1 cellular context compared by ENCODE assay signal in the genomic region with DNA sequence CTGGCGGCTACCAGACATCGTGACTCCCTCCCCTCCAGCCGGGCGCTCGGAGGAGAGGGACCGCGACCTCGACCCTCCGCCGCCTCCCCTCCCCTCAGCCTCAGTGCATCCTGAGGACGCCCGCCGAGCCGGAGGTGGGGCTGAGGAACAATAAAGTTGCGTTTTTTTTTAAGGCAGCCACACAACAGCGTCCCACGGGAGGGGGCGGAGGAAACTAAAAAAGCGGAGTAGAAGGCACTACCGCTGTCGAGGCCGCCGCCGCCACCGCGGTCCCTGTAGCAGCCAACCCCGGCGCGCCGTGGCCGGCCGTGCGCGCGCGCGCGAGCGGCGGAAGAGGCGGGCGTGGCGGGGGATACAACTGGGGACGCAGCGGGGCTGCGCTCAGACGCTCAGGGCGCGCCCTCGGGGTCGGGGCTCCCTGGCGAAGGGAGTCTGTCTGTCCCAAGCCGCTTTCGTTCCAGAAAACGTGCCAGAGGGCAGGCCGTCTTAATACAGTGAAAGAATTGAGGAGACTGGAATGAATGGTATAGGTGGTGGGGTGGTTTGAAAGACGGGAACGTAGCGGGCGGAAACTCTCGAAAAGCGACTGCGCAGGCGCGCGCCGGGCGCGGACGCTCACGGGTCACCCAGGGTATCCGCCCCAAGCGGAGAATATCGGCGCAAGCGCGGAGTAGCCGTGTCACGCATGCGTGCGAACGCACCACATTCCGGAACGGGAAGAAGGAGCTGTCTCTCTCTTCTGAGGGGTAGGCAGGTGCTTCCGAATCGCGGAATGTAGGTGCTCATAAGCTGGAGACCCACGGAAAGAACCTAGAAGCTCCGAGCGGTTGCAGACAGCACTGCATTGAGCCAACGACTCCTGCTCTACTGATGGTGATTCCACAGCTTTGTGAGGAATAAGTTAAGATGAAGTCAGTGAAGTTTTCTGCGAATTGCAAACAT.
TF ChIP-seq lines count a peak whose summit lies in the region.

Gene COP1 (minus strand): TSS at position 326 of the 942 bp plus-strand sequence. CDS start 308 bp downstream, at position 18.

TF ChIP-seq in K562, 482 proteins besides CTCF, POLR2A, EP300 and RAD21 (continued from another document and continues in another):
- TF ChIP-seq ZMIZ1 (IDR thresholded peaks at IDR 0.05; ENCODE audit: low read depth in 2 of 2, low read length in 2 of 2) (peak in 1 of 2 experiments; percentile 21; a peak in 1 of 4 replicates), SETDB1 (IDR thresholded peaks at IDR 0.05; ENCODE audit: low read length) (peak; percentile 92), ZNF436 (CRISPR knock-in tag; IDR thresholded peaks at IDR 0.05) (no peak), ZNF695 (CRISPR knock-in tag; IDR thresholded peaks at IDR 0.05) (no peak), HNRNPH1 (optimal IDR thresholded peaks at IDR 0.05; ENCODE audit: low read depth, low read length) (no peak), RERE (CRISPR knock-in tag; IDR thresholded peaks at IDR 0.05; ENCODE audit: borderline replicate concordance) (no peak), ZNF444 (CRISPR knock-in tag; IDR thresholded peaks at IDR 0.05) (no peak), MBD2 (IDR thresholded peaks at IDR 0.05; ENCODE audit: borderline replicate concordance, low read depth) (peak; percentile 49; the same call in 1 of the 2 replicates), ZNF507 (tag; conservative IDR thresholded peaks at IDR 0.05) (no peak), ZBTB7A (IDR thresholded peaks at IDR 0.05; ENCODE audit: borderline replicate concordance, control insufficient read depth, low read depth, low read length) (peak; percentile 41; the same call in 1 of the 2 replicates), IRF2 (CRISPR knock-in tag; IDR thresholded peaks at IDR 0.05) (no peak), ESRRA (IDR thresholded peaks at IDR 0.05; ENCODE audit: borderline replicate concordance, low read depth) (peak; percentile 52; the same call in 1 of the 2 replicates), ZNF408 (CRISPR knock-in tag; IDR thresholded peaks at IDR 0.05; ENCODE audit: low read depth) (no peak), LARP7 (IDR thresholded peaks at IDR 0.05) (no peak), SMARCE1 (IDR thresholded peaks at IDR 0.05) (peak; percentile 62; the same call in 1 of the 2 replicates), TARDBP (IDR thresholded peaks at IDR 0.05) (peak; percentile 77)
- TF ChIP-seq, protein P1, sequence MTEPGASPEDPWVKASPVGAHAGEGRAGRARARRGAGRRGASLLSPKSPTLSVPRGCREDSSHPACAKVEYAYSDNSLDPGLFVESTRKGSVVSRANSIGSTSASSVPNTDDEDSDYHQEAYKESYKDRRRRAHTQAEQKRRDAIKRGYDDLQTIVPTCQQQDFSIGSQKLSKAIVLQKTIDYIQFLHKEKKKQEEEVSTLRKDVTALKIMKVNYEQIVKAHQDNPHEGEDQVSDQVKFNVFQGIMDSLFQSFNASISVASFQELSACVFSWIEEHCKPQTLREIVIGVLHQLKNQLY (CRISPR knock-in tag; conservative IDR thresholded peaks at IDR 0.05), result no peak
- TF ChIP-seq, protein P2, sequence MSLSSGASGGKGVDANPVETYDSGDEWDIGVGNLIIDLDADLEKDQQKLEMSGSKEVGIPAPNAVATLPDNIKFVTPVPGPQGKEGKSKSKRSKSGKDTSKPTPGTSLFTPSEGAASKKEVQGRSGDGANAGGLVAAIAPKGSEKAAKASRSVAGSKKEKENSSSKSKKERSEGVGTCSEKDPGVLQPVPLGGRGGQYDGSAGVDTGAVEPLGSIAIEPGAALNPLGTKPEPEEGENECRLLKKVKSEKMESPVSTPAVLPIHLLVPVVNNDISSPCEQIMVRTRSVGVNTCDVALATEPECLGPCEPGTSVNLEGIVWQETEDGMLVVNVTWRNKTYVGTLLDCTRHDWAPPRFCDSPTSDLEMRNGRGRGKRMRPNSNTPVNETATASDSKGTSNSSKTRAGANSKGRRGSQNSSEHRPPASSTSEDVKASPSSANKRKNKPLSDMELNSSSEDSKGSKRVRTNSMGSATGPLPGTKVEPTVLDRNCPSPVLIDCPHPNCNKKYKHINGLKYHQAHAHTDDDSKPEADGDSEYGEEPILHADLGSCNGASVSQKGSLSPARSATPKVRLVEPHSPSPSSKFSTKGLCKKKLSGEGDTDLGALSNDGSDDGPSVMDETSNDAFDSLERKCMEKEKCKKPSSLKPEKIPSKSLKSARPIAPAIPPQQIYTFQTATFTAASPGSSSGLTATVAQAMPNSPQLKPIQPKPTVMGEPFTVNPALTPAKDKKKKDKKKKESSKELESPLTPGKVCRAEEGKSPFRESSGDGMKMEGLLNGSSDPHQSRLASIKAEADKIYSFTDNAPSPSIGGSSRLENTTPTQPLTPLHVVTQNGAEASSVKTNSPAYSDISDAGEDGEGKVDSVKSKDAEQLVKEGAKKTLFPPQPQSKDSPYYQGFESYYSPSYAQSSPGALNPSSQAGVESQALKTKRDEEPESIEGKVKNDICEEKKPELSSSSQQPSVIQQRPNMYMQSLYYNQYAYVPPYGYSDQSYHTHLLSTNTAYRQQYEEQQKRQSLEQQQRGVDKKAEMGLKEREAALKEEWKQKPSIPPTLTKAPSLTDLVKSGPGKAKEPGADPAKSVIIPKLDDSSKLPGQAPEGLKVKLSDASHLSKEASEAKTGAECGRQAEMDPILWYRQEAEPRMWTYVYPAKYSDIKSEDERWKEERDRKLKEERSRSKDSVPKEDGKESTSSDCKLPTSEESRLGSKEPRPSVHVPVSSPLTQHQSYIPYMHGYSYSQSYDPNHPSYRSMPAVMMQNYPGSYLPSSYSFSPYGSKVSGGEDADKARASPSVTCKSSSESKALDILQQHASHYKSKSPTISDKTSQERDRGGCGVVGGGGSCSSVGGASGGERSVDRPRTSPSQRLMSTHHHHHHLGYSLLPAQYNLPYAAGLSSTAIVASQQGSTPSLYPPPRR (CRISPR knock-in tag; IDR thresholded peaks at IDR 0.05; ENCODE audit: borderline replicate concordance), result no peak
- TF ChIP-seq, protein P3, sequence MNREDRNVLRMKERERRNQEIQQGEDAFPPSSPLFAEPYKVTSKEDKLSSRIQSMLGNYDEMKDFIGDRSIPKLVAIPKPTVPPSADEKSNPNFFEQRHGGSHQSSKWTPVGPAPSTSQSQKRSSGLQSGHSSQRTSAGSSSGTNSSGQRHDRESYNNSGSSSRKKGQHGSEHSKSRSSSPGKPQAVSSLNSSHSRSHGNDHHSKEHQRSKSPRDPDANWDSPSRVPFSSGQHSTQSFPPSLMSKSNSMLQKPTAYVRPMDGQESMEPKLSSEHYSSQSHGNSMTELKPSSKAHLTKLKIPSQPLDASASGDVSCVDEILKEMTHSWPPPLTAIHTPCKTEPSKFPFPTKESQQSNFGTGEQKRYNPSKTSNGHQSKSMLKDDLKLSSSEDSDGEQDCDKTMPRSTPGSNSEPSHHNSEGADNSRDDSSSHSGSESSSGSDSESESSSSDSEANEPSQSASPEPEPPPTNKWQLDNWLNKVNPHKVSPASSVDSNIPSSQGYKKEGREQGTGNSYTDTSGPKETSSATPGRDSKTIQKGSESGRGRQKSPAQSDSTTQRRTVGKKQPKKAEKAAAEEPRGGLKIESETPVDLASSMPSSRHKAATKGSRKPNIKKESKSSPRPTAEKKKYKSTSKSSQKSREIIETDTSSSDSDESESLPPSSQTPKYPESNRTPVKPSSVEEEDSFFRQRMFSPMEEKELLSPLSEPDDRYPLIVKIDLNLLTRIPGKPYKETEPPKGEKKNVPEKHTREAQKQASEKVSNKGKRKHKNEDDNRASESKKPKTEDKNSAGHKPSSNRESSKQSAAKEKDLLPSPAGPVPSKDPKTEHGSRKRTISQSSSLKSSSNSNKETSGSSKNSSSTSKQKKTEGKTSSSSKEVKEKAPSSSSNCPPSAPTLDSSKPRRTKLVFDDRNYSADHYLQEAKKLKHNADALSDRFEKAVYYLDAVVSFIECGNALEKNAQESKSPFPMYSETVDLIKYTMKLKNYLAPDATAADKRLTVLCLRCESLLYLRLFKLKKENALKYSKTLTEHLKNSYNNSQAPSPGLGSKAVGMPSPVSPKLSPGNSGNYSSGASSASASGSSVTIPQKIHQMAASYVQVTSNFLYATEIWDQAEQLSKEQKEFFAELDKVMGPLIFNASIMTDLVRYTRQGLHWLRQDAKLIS (CRISPR knock-in tag; IDR thresholded peaks at IDR 0.05), result peak; percentile 49; the same call in 1 of the 2 replicates
- TF ChIP-seq, protein P4, sequence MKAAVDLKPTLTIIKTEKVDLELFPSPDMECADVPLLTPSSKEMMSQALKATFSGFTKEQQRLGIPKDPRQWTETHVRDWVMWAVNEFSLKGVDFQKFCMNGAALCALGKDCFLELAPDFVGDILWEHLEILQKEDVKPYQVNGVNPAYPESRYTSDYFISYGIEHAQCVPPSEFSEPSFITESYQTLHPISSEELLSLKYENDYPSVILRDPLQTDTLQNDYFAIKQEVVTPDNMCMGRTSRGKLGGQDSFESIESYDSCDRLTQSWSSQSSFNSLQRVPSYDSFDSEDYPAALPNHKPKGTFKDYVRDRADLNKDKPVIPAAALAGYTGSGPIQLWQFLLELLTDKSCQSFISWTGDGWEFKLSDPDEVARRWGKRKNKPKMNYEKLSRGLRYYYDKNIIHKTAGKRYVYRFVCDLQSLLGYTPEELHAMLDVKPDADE (conservative IDR thresholded peaks at IDR 0.05; ENCODE audit: control insufficient read depth, low read depth, low read length), result peak; percentile 28; the same call in 1 of the 2 replicates
- TF ChIP-seq, protein P5, sequence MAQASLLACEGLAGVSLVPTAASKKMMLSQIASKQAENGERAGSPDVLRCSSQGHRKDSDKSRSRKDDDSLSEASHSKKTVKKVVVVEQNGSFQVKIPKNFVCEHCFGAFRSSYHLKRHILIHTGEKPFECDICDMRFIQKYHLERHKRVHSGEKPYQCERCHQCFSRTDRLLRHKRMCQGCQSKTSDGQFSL (CRISPR knock-in tag; IDR thresholded peaks at IDR 0.05), result 0 out of 2 replicates have a peak, but pooled peaks have one; percentile 44
- TF ChIP-seq, protein P5 (tag; IDR thresholded peaks at IDR 0.05), result no peak
- TF ChIP-seq, protein P6, sequence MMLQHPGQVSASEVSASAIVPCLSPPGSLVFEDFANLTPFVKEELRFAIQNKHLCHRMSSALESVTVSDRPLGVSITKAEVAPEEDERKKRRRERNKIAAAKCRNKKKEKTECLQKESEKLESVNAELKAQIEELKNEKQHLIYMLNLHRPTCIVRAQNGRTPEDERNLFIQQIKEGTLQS (IDR thresholded peaks at IDR 0.05), result no peak
- TF ChIP-seq, protein P6 (CRISPR knock-in tag; conservative IDR thresholded peaks at IDR 0.05), result peak; percentile 63; the same call in 1 of the 2 replicates
